24 cellular contexts compared by ENCODE assay signal in genomic region chr15:29059871-29060640, GRCh38.
"Had no signal": no experiment of that assay in that cellular context is flagged by ENCODE, and none has a peak within 500 bp of the region (broad histone marks: within the 10 kb centered on the region; RNA-seq: fewer than 3 reads in every experiment).

No MANE protein-coding gene starts in this region.

- H3K9me3 ChIP-seq: esophagus muscularis mucosa, right lobe of liver, thoracic aorta, uterus had no signal

- H3K4me3 ChIP-seq: esophagus muscularis mucosa, right lobe of liver, thoracic aorta, uterus had no signal

- H3K4me1 ChIP-seq: esophagus muscularis mucosa, foreskin keratinocyte, right lobe of liver, uterus had no signal

- H3K4me1 Mint-ChIP-seq: activated CD4-positive, alpha-beta memory T cell treated with anti-CD3 and anti-CD28 coated beads, Interleukin-2, amount 10 ng/mL, durations not matched to agents 7 days and 5 days; activated CD4-positive, alpha-beta T cell treated with anti-CD3 and anti-CD28 coated beads, Interleukin-2, amount 10 ng/mL, durations not matched to agents 7 days and 5 days had no signal

- H3K27me3 Mint-ChIP-seq: activated CD4-positive, alpha-beta memory T cell treated with anti-CD3 and anti-CD28 coated beads, Interleukin-2, amount 10 ng/mL, durations not matched to agents 7 days and 5 days; activated CD4-positive, alpha-beta T cell treated with anti-CD3 and anti-CD28 coated beads, Interleukin-2, amount 10 ng/mL, durations not matched to agents 7 days and 5 days; activated naive CD8-positive, alpha-beta T cell treated with anti-CD3 and anti-CD28 coated beads, Interleukin-2, amount 10 ng/mL, durations not matched to agents 7 days and 5 days; naive thymus-derived CD4-positive, alpha-beta T cell had no signal

- H3K9me3 Mint-ChIP-seq: activated CD4-positive, alpha-beta memory T cell treated with anti-CD3 and anti-CD28 coated beads, Interleukin-2, amount 10 ng/mL, durations not matched to agents 7 days and 5 days; activated naive CD8-positive, alpha-beta T cell treated with anti-CD3 and anti-CD28 coated beads, Interleukin-2, amount 10 ng/mL, durations not matched to agents 7 days and 5 days; activated T-helper 2 cell treated with anti-CD3 and anti-CD28 coated beads, Interferon-gamma antibody, Interleukin-2, Interleukin-4, amounts not matched to agents 10 μg/mL and 5 μg/mL and 100 μg/mL, durations not matched to agents 14 hours and 24 hours and 36 hours had no signal

- H3K36me3 ChIP-seq: esophagus muscularis mucosa, right lobe of liver, thoracic aorta, uterus had no signal

- H3K4me3 Mint-ChIP-seq: activated CD4-positive, alpha-beta memory T cell treated with anti-CD3 and anti-CD28 coated beads, Interleukin-2, amount 10 ng/mL, durations not matched to agents 7 days and 5 days; activated CD4-positive, alpha-beta T cell treated with anti-CD3 and anti-CD28 coated beads, Interleukin-2, amount 10 ng/mL, durations not matched to agents 7 days and 5 days; activated naive CD8-positive, alpha-beta T cell treated with anti-CD3 and anti-CD28 coated beads, Interleukin-2, amount 10 ng/mL, durations not matched to agents 7 days and 5 days; naive thymus-derived CD4-positive, alpha-beta T cell had no signal

- ATAC-seq: foreskin keratinocyte; left cardiac atrium; left ventricle myocardium superior; naive thymus-derived CD4-positive, alpha-beta T cell; right lobe of liver had no signal

- H3K27ac Mint-ChIP-seq: activated CD4-positive, alpha-beta memory T cell treated with anti-CD3 and anti-CD28 coated beads, Interleukin-2, amount 10 ng/mL, durations not matched to agents 7 days and 5 days; activated CD4-positive, alpha-beta T cell treated with anti-CD3 and anti-CD28 coated beads, Interleukin-2, amount 10 ng/mL, durations not matched to agents 7 days and 5 days; activated naive CD8-positive, alpha-beta T cell treated with anti-CD3 and anti-CD28 coated beads, Interleukin-2, amount 10 ng/mL, durations not matched to agents 7 days and 5 days; activated T-helper 2 cell treated with anti-CD3 and anti-CD28 coated beads, Interferon-gamma antibody, Interleukin-2, Interleukin-4, amounts not matched to agents 10 μg/mL and 5 μg/mL and 100 μg/mL, durations not matched to agents 14 hours and 24 hours and 36 hours had no signal

- H3K27ac ChIP-seq: esophagus muscularis mucosa, foreskin keratinocyte, right lobe of liver, thoracic aorta, uterus had no signal

- DNase-seq: activated CD4-positive, alpha-beta memory T cell treated with anti-CD3 and anti-CD28 coated beads, Interleukin-2, amount 10 ng/mL, durations not matched to agents 7 days and 5 days; activated CD4-positive, alpha-beta T cell treated with anti-CD3 and anti-CD28 coated beads for 1 hour; activated CD4-positive, alpha-beta T cell treated with anti-CD3 and anti-CD28 coated beads, Interleukin-2, amount 10 ng/mL, durations not matched to agents 7 days and 5 days; activated naive CD8-positive, alpha-beta T cell treated with anti-CD3 and anti-CD28 coated beads, Interleukin-2, amount 10 ng/mL, durations not matched to agents 7 days and 5 days; activated T-cell treated with anti-CD3 and anti-CD28 coated beads, Interleukin-2, amount 50 U/mL, for 48 hours; amniotic stem cell; caudate nucleus; dermis blood vessel endothelial cell; effector CD4-positive, alpha-beta T cell; foreskin keratinocyte; left cardiac atrium; left ventricle myocardium superior; mammary epithelial cell; midbrain; naive thymus-derived CD4-positive, alpha-beta T cell; right lobe of liver; stimulated activated CD4-positive, alpha-beta T cell treated with anti-CD3 and anti-CD28 coated beads, Interleukin-2, amount 100 ng/mL, for 48 hours; stimulated activated naive CD4-positive, alpha-beta T cell treated with Interleukin-2 at 50 U/mL for 16 hours; T-helper 2 cell; trophoblast cell; uterus had no signal
